In genomic region chr11:43632171-43632570, GRCh38 we compare ENCODE assay signal across 28 cellular contexts. TPM values are rescaled to one million over a fixed set of nuclear protein-coding genes. Genes with fewer than 3 reads are reported as not detected.
DNase-seq lines count a peak whose midpoint lies in the region; ATAC-seq and TF ChIP-seq lines count a peak whose summit lies in the region.
"Had no signal": no experiment of that assay in that cellular context is flagged by ENCODE, and none has a peak within 500 bp of the region (broad histone marks: within the 10 kb centered on the region; RNA-seq: fewer than 3 reads in every experiment).

No MANE protein-coding gene starts in this region.

- no peaks in the 10 kb centered on the region for H3K9me3 ChIP-seq in GM23248 (ENCODE audit: low read depth)
- no peaks in the 10 kb centered on the region for H3K9me3 ChIP-seq in osteoblast (ENCODE audit: low read depth, low read length)
- no peaks in the 10 kb centered on the region for H3K9me3 ChIP-seq in endodermal cell (ENCODE audit: control insufficient read depth, low read length)
- H3K9me3 ChIP-seq: BE2C, heart left ventricle, tibial artery had no signal

- no peak overlapping the region for H3K27ac ChIP-seq in GM23248
- no peak overlapping the region for H3K27ac ChIP-seq in osteoblast (ENCODE audit: low read depth, low read length)
- H3K27ac ChIP-seq in endodermal cell (ENCODE audit: low read depth, low read length) = no peak overlapping the region
- H3K27ac ChIP-seq: heart left ventricle, parathyroid adenoma, tibial artery, VCaP had no signal

- no peak overlapping the region for H3K9ac ChIP-seq in GM23248
- no peak overlapping the region for H3K9ac ChIP-seq in endodermal cell (ENCODE audit: extremely low read depth, low read length, poor library complexity, severe bottlenecking)
- H3K9ac ChIP-seq: parathyroid adenoma had no signal

- H3K36me3 ChIP-seq in GM23248 (ENCODE audit: low read depth) = no peaks in the 10 kb centered on the region
- H3K36me3 ChIP-seq in osteoblast (ENCODE audit: insufficient read depth, low read length) = no peaks in the 10 kb centered on the region
- no peaks in the 10 kb centered on the region for H3K36me3 ChIP-seq in endodermal cell (ENCODE audit: control insufficient read depth, insufficient read depth, low read length)
- H3K36me3 ChIP-seq: BE2C, heart left ventricle, tibial artery had no signal

- no peak for ATAC-seq in stimulated activated effector memory CD8-positive, alpha-beta T cell treated with anti-CD3 and anti-CD28 coated beads, Interleukin-12 subunit alpha, Interleukin-12 subunit beta, amount 100 ng/mL, for 72 hours
- ATAC-seq: GM12878; naive thymus-derived CD8-positive, alpha-beta T cell; sciatic nerve had no signal

- H3K4me3 Mint-ChIP-seq in stimulated activated effector memory CD8-positive, alpha-beta T cell treated with anti-CD3 and anti-CD28 coated beads, Interleukin-12 subunit alpha, Interleukin-12 subunit beta, amount 100 ng/mL, for 72 hours = no peak overlapping the region
- no peak overlapping the region for H3K4me3 Mint-ChIP-seq in endodermal cell
- H3K4me3 Mint-ChIP-seq: memory B cell; naive thymus-derived CD8-positive, alpha-beta T cell had no signal

- H2AFZ ChIP-seq in GM23248 (peak overlapping the region; percentile 59), osteoblast (ENCODE audit: low read length) (peak overlapping the region; percentile 17)
- H2AFZ ChIP-seq: parathyroid adenoma had no signal

- no peak overlapping the region for H3K27ac Mint-ChIP-seq in stimulated activated effector memory CD8-positive, alpha-beta T cell treated with anti-CD3 and anti-CD28 coated beads, Interleukin-12 subunit alpha, Interleukin-12 subunit beta, amount 100 ng/mL, for 72 hours
- no peak overlapping the region for H3K27ac Mint-ChIP-seq in endodermal cell
- H3K27ac Mint-ChIP-seq: memory B cell; naive thymus-derived CD8-positive, alpha-beta T cell had no signal

- no peaks in the 10 kb centered on the region for H3K36me3 Mint-ChIP-seq in stimulated activated effector memory CD8-positive, alpha-beta T cell treated with anti-CD3 and anti-CD28 coated beads, Interleukin-12 subunit alpha, Interleukin-12 subunit beta, amount 100 ng/mL, for 72 hours
- H3K36me3 Mint-ChIP-seq in endodermal cell (ENCODE audit: low read depth) = no peaks in the 10 kb centered on the region
- H3K36me3 Mint-ChIP-seq: memory B cell; naive thymus-derived CD8-positive, alpha-beta T cell had no signal

- no peaks in the 10 kb centered on the region for H3K79me2 ChIP-seq in GM23248 (ENCODE audit: insufficient read depth)
- H3K79me2 ChIP-seq in osteoblast (ENCODE audit: insufficient read depth, low read length) = no peaks in the 10 kb centered on the region
- H3K79me2 ChIP-seq: parathyroid adenoma had no signal

- H3K27me3 Mint-ChIP-seq in endodermal cell (ENCODE audit: insufficient read depth) = peaks cover 42% of the 10 kb centered on the region

- 5% methylated on average over 3 of the region's 3 CpGs for WGBS in GM23248 (ENCODE audit: low coverage in 1 of 2, low lambda C conversion rate in 2 of 2, missing lambda C conversion rate in 2 of 2), 2 experiments
- WGBS in endodermal cell (ENCODE audit: insufficient coverage in 1 of 2, insufficient read length in 1 of 2), 2 experiments = 49 to 53% methylated on average over 2 to 3 of the region's 3 CpGs

- H3K4me1 Mint-ChIP-seq in stimulated activated effector memory CD8-positive, alpha-beta T cell treated with anti-CD3 and anti-CD28 coated beads, Interleukin-12 subunit alpha, Interleukin-12 subunit beta, amount 100 ng/mL, for 72 hours = no peaks in the 10 kb centered on the region
- H3K4me1 Mint-ChIP-seq in endodermal cell = no peaks in the 10 kb centered on the region
- H3K4me1 Mint-ChIP-seq: memory B cell; naive thymus-derived CD8-positive, alpha-beta T cell had no signal

- H3F3A ChIP-seq in GM23248 (ENCODE audit: insufficient read depth) = peaks cover 5% of the 10 kb centered on the region; the same call in 1 of the 2 replicates

- in situ Hi-C loops in GM23248 (cut with MboI) = no loop called here

- no peak for TF ChIP-seq CTCF in epithelial cell of esophagus (IDR thresholded peaks at IDR 0.05; ENCODE audit: insufficient read depth, low read depth, low read length, missing control alignments)
- no peak for TF ChIP-seq CTCF in osteoblast (IDR thresholded peaks at IDR 0.05; ENCODE audit: extremely low read depth, low read depth, low read length)
- TF ChIP-seq CTCF in endodermal cell (conservative IDR thresholded peaks at IDR 0.05) = no peak

- no peaks in the 10 kb centered on the region for H3K9me3 Mint-ChIP-seq in stimulated activated effector memory CD8-positive, alpha-beta T cell treated with anti-CD3 and anti-CD28 coated beads, Interleukin-12 subunit alpha, Interleukin-12 subunit beta, amount 100 ng/mL, for 72 hours
- no peaks in the 10 kb centered on the region for H3K9me3 Mint-ChIP-seq in endodermal cell
- H3K9me3 Mint-ChIP-seq: memory B cell; naive thymus-derived CD8-positive, alpha-beta T cell had no signal

- DNase-seq in GM23248 = peak; percentile 55
- DNase-seq in NCI-H226 = peak; percentile 54
- DNase-seq in epithelial cell of esophagus (ENCODE audit: low read depth) = peak; percentile 47
- DNase-seq in osteoblast (ENCODE audit: insufficient read length, low spot score, missing footprints) = no peak
- DNase-seq in stimulated activated effector memory CD8-positive, alpha-beta T cell treated with anti-CD3 and anti-CD28 coated beads, Interleukin-12 subunit alpha, Interleukin-12 subunit beta, amount 100 ng/mL, for 72 hours (ENCODE audit: low spot score in 2 of 2) = no peak
- DNase-seq in endodermal cell = no peak
- no peak for DNase-seq in NCI-H1694 treated with DMSO at 0.1 percent for 48 hours (lab: John Stamatoyannopoulos, UW)
- DNase-seq: activated CD4-positive, alpha-beta T cell treated with anti-CD3 and anti-CD28 coated beads, Interleukin-2, amount 50 U/mL, for 4 hours; activated gamma-delta T cell treated with Interleukin-2 at 50 U/mL for 16 hours; amniotic stem cell; BE2C; Calu3; caudate nucleus; effector CD4-positive, alpha-beta T cell; heart left ventricle; islet precursor cell; Kasumi-1; naive thymus-derived CD8-positive, alpha-beta T cell; NCI-H1105 treated with DMSO at 0.1 percent for 48 hours; NCI-H748 treated with DMSO at 0.1 percent for 48 hours; SHP77 treated with DMSO at 0.1 percent for 48 hours; stimulated activated naive CD4-positive, alpha-beta T cell; tibial artery had no signal

- H3K9me2 ChIP-seq in GM23248 (ENCODE audit: insufficient read depth) = no peaks in the 10 kb centered on the region

- H3K4me1 ChIP-seq in GM23248 (ENCODE audit: insufficient read depth) (peaks cover 12% of the 10 kb centered on the region), osteoblast (ENCODE audit: insufficient read depth, low read length) (no peaks in the 10 kb centered on the region), endodermal cell (ENCODE audit: control insufficient read depth, insufficient read depth, low read length) (no peaks in the 10 kb centered on the region)
- H3K4me1 ChIP-seq: BE2C, heart left ventricle, parathyroid adenoma, tibial artery had no signal

- no peaks in the 10 kb centered on the region for H4K20me1 ChIP-seq in GM23248 (ENCODE audit: insufficient read depth)
- H4K20me1 ChIP-seq in osteoblast (ENCODE audit: insufficient read depth, low read length) = no peaks in the 10 kb centered on the region

- peak overlapping the region; percentile 9 for H3K4me2 ChIP-seq in GM23248 (ENCODE audit: unreplicated experiment)
- H3K4me2 ChIP-seq in osteoblast (ENCODE audit: insufficient read depth, low read length) = no peak overlapping the region

- H3K4me3 ChIP-seq in GM23248 (no peak overlapping the region), epithelial cell of esophagus (ENCODE audit: low read length) (no peak overlapping the region), osteoblast (ENCODE audit: insufficient read depth, low read length) (no peak overlapping the region), endodermal cell (ENCODE audit: low read length) (no peak overlapping the region)
- H3K4me3 ChIP-seq: GM12878, heart left ventricle, tibial artery had no signal

- H3K27me3 ChIP-seq in GM23248 (replicated peaks; ENCODE audit: insufficient read depth) (no peaks in the 10 kb centered on the region), osteoblast (ENCODE audit: insufficient read depth, low read length) (peaks cover 29% of the 10 kb centered on the region), endodermal cell (ENCODE audit: control insufficient read depth, insufficient read depth, low read length, poor library complexity, severe bottlenecking) (peaks cover 27% of the 10 kb centered on the region)

RNA-seq across cellular contexts. Expression of gene HSD17B12, which starts 48.4 kb away (rescaled TPM):
- 92.3 and 113 TPM in 2 replicates for total RNA-seq in GM23248 (2014; rRNA removed; shearing (Covaris generic))
- 105 and 111 TPM in 2 replicates for polyA plus RNA-seq in GM23248 (2016; fragmentation: Nextera tagmentation; extraction: Ambion mirVana)
- total RNA-seq in osteoblast (114 and 122 TPM in 2 replicates), endodermal cell (100 to 1,000 TPM; 109 to 138 TPM)
- 119 TPM for polyA plus RNA-seq in endodermal cell (2013, experiment 1 of 2)
- 116 TPM for polyA plus RNA-seq in endodermal cell (2013, experiment 2 of 2)

Comparison
In these comparisons a context has a peak if more than half of its experiments do, and no peak if none do; other contexts are left out.
1. DNase-seq: peak in GM23248 (single experiment), NCI-H226 (single experiment) and epithelial cell of esophagus (single experiment); none in osteoblast (single experiment), stimulated activated effector memory CD8-positive, alpha-beta T cell treated with anti-CD3 and anti-CD28 coated beads, Interleukin-12 subunit alpha, Interleukin-12 subunit beta, amount 100 ng/mL, for 72 hours (0 of 2), endodermal cell (single experiment) and NCI-H1694 treated with DMSO at 0.1 percent for 48 hours (single experiment).